ENCODE assay signal across 17 cellular contexts in genomic region chr18:46474487-46475366, GRCh38.
DNase-seq lines count a peak whose midpoint lies in the region; ATAC-seq and TF ChIP-seq lines count a peak whose summit lies in the region.
"Had no signal": no experiment of that assay in that cellular context is flagged by ENCODE, and none has a peak within 500 bp of the region (broad histone marks: within the 10 kb centered on the region; RNA-seq: fewer than 3 reads in every experiment).

No MANE protein-coding gene starts in this region.

- peak; percentile 34 for TF ChIP-seq RAD21 in SK-N-SH (IDR thresholded peaks at IDR 0.05; ENCODE audit: low read length)

- H3K9ac ChIP-seq in MM.1S (ENCODE audit: low read length) (no peak overlapping the region), SK-N-SH (no peak overlapping the region)
- H3K9ac ChIP-seq: BLaER1 had no signal

- peaks cover 16% of the 10 kb centered on the region for H3K4me1 ChIP-seq in MM.1S (ENCODE audit: low read length)
- H3K4me1 ChIP-seq in SK-N-SH (ENCODE audit: control insufficient read depth in 1 of 2, insufficient read depth in 2 of 2, low read depth in 1 of 2, low read length in 1 of 2): peaks cover 0 to 17% of the 10 kb centered on the region in 2 experiments; a peak in 1 of 4 replicates

- no peaks in the 10 kb centered on the region for H3K36me3 ChIP-seq in MM.1S (replicated peaks; ENCODE audit: insufficient read depth, low read length)
- H3K36me3 ChIP-seq in SK-N-SH (replicated peaks in 1 of 2; ENCODE audit: control insufficient read depth in 1 of 2, insufficient read depth in 2 of 2, low read length in 1 of 2): no peaks in the 10 kb centered on the region
- H3K36me3 ChIP-seq: BLaER1 had no signal

- H3K27ac Mint-ChIP-seq in natural killer cell treated with Interleukin-12 subunit alpha and Interleukin-12 subunit beta and Interleukin-15 and Interleukin-18, amount 100 ng/mL, for 72 hours: peak overlapping the region in 1 of 2 donors; percentile 62
- H3K27ac Mint-ChIP-seq: activated CD4-positive, alpha-beta memory T cell treated with anti-CD3 and anti-CD28 coated beads for 36 hours had no signal

- no peak for TF ChIP-seq EP300 in SK-N-SH (IDR thresholded peaks at IDR 0.05; ENCODE audit: borderline replicate concordance in 1 of 2, low read depth in 1 of 2, low read length in 1 of 2)

- H2AFZ ChIP-seq in MM.1S (ENCODE audit: low read length) (peak overlapping the region; percentile 33; the same call in 1 of the 2 replicates), SK-N-SH (ENCODE audit: low read depth) (no peak overlapping the region)

- peak; percentile 6 to 37 for ATAC-seq in natural killer cell treated with Interleukin-12 subunit alpha and Interleukin-12 subunit beta and Interleukin-15 and Interleukin-18, amount 100 ng/mL, for 72 hours
- no peak for ATAC-seq in GM18861 (IDR thresholded peaks at IDR 0.05; ENCODE audit: unreplicated experiment)

- H3K4me3 Mint-ChIP-seq in natural killer cell treated with Interleukin-12 subunit alpha and Interleukin-12 subunit beta and Interleukin-15 and Interleukin-18, amount 100 ng/mL, for 72 hours: no peak overlapping the region
- H3K4me3 Mint-ChIP-seq: activated CD4-positive, alpha-beta memory T cell treated with anti-CD3 and anti-CD28 coated beads for 36 hours had no signal

- H3K9me2 ChIP-seq in MM.1S (replicated peaks; ENCODE audit: insufficient read depth, low read length) (no peaks in the 10 kb centered on the region), SK-N-SH (no peaks in the 10 kb centered on the region)

- peak; percentile 11; the same call in 1 of the 2 replicates for TF ChIP-seq CTCF in MM.1S (IDR thresholded peaks at IDR 0.05; ENCODE audit: low read length)
- no peak for TF ChIP-seq CTCF in SK-N-SH (IDR thresholded peaks at IDR 0.05)

- H3F3A ChIP-seq in MM.1S (ENCODE audit: insufficient read depth, low read length) (0 out of 2 replicates have a peak, but pooled peaks cover 4% of the 10 kb centered on the region), SK-N-SH (replicated peaks; ENCODE audit: insufficient read depth) (no peaks in the 10 kb centered on the region)

- DNase-seq in DMS79 treated with DMSO at 0.1 percent for 48 hours (lab: John Stamatoyannopoulos, UW): peak; percentile 84
- DNase-seq in MM.1S: peak; percentile 83
- peak; percentile 59 for DNase-seq in SK-N-SH
- DNase-seq in natural killer cell treated with Interleukin-12 subunit alpha and Interleukin-12 subunit beta and Interleukin-15 and Interleukin-18, amount 100 ng/mL, for 72 hours (ENCODE audit: low spot score): no peak
- DNase-seq in NCI-H524 (lab: John Stamatoyannopoulos, UW): no peak
- no peak for DNase-seq in hepatic stellate cell (ENCODE audit: low spot score)
- DNase-seq: activated CD4-positive, alpha-beta memory T cell treated with anti-CD3 and anti-CD28 coated beads for 36 hours; anterior cingulate cortex; cortex of kidney; Karpas-422; midbrain; NCI-H1930; nucleus accumbens; small intestine; stimulated activated naive CD4-positive, alpha-beta T cell treated with Interleukin-2 at 50 U/mL for 16 hours had no signal

- H4K20me1 ChIP-seq in MM.1S (ENCODE audit: insufficient read depth, low read length): no peaks in the 10 kb centered on the region
- H4K20me1 ChIP-seq in SK-N-SH (ENCODE audit: insufficient read depth): no peaks in the 10 kb centered on the region
- H4K20me1 ChIP-seq: BLaER1 had no signal

- H3K27ac ChIP-seq in MM.1S (ENCODE audit: low read length) (peak overlapping the region; percentile 52; the same call in 1 of the 2 replicates), SK-N-SH (ENCODE audit: low read depth in 2 of 2, low read length in 1 of 2) (no peak overlapping the region)
- H3K27ac ChIP-seq: BLaER1 had no signal

- H3K27me3 Mint-ChIP-seq in natural killer cell treated with Interleukin-12 subunit alpha and Interleukin-12 subunit beta and Interleukin-15 and Interleukin-18, amount 100 ng/mL, for 72 hours: peaks cover 3 to 7% of the 10 kb centered on the region in 2 donors

- H3K9me3 Mint-ChIP-seq in natural killer cell treated with Interleukin-12 subunit alpha and Interleukin-12 subunit beta and Interleukin-15 and Interleukin-18, amount 100 ng/mL, for 72 hours: no peaks in the 10 kb centered on the region
- H3K9me3 Mint-ChIP-seq: activated CD4-positive, alpha-beta memory T cell treated with anti-CD3 and anti-CD28 coated beads for 36 hours had no signal

- peaks cover 0 to 5% of the 10 kb centered on the region in 2 donors for H3K4me1 Mint-ChIP-seq in natural killer cell treated with Interleukin-12 subunit alpha and Interleukin-12 subunit beta and Interleukin-15 and Interleukin-18, amount 100 ng/mL, for 72 hours (ENCODE audit: low read depth in 2 of 2)

- 41% methylated on average over 8 of the region's 14 CpGs for whole genome bisulfite sequencing in SK-N-SH (ENCODE audit: low lambda C conversion rate)

- CTCF ChIA-PET in SK-N-SH (lab: Yijun Ruan, JAX): interaction anchor here (0.6 to 3.8 kb wide), 5 partner anchors 10 to 370 kb away, joined by 3 to 19 read pairs (median 3); no protein-coding TSS in a partner anchor

- H3K27me3 ChIP-seq in MM.1S (replicated peaks; ENCODE audit: insufficient read depth, low read length) (no peaks in the 10 kb centered on the region), SK-N-SH (ENCODE audit: insufficient read depth) (no peaks in the 10 kb centered on the region; the same call in 1 of the 2 replicates)
- H3K27me3 ChIP-seq: BLaER1 had no signal

- H3K79me2 ChIP-seq in MM.1S (ENCODE audit: low read length) (no peaks in the 10 kb centered on the region), SK-N-SH (ENCODE audit: insufficient read depth) (no peaks in the 10 kb centered on the region)

- peak overlapping the region; percentile 41 for H3K4me2 ChIP-seq in MM.1S (ENCODE audit: low read depth, low read length)
- no peak overlapping the region for H3K4me2 ChIP-seq in SK-N-SH
- H3K4me2 ChIP-seq: BLaER1 had no signal

- POLR2A ChIA-PET in SK-N-SH (lab: Yijun Ruan, JAX): interaction anchor here (0.9 kb wide), 1 partner anchor 139 kb away, joined by 3 read pairs; no protein-coding TSS in a partner anchor

- H3K36me3 Mint-ChIP-seq in natural killer cell treated with Interleukin-12 subunit alpha and Interleukin-12 subunit beta and Interleukin-15 and Interleukin-18, amount 100 ng/mL, for 72 hours: no peaks in the 10 kb centered on the region
- H3K36me3 Mint-ChIP-seq: activated CD4-positive, alpha-beta memory T cell treated with anti-CD3 and anti-CD28 coated beads for 36 hours had no signal

- H3K9me3 ChIP-seq in MM.1S (replicated peaks; ENCODE audit: insufficient read depth, low read length) (no peaks in the 10 kb centered on the region), SK-N-SH (no peaks in the 10 kb centered on the region)
- H3K9me3 ChIP-seq: BLaER1 had no signal

- H3K4me3 ChIP-seq in MM.1S (ENCODE audit: low read length) (no peak overlapping the region), SK-N-SH (ENCODE audit: low read depth in 2 of 2, low read length in 1 of 2) (no peak overlapping the region)
- H3K4me3 ChIP-seq: BLaER1 had no signal

TF ChIP-seq in SK-N-SH, 30 proteins besides CTCF, POLR2A, EP300 and RAD21:
- TF ChIP-seq RCOR1 (IDR thresholded peaks at IDR 0.05; ENCODE audit: low read length) (no peak), REST (IDR thresholded peaks at IDR 0.05; ENCODE audit: low read depth, low read length) (no peak), SMC3 (IDR thresholded peaks at IDR 0.05; ENCODE audit: low read depth, low read length) (0 out of 2 replicates have a peak, but pooled peaks have one; percentile 9)
TF ChIP-seq in SK-N-SH: peak in this region for 1.

Comparison
In these comparisons a context has a peak if more than half of its experiments do, and no peak if none do; other contexts are left out.
1. DNase-seq: peak in DMS79 treated with DMSO at 0.1 percent for 48 hours (single experiment), MM.1S (single experiment) and SK-N-SH (single experiment); none in natural killer cell treated with Interleukin-12 subunit alpha and Interleukin-12 subunit beta and Interleukin-15 and Interleukin-18, amount 100 ng/mL, for 72 hours (single experiment), NCI-H524 (0 of 2) and hepatic stellate cell (single experiment).